ENCODE assay signal across 1 cellular context in the genomic region with DNA sequence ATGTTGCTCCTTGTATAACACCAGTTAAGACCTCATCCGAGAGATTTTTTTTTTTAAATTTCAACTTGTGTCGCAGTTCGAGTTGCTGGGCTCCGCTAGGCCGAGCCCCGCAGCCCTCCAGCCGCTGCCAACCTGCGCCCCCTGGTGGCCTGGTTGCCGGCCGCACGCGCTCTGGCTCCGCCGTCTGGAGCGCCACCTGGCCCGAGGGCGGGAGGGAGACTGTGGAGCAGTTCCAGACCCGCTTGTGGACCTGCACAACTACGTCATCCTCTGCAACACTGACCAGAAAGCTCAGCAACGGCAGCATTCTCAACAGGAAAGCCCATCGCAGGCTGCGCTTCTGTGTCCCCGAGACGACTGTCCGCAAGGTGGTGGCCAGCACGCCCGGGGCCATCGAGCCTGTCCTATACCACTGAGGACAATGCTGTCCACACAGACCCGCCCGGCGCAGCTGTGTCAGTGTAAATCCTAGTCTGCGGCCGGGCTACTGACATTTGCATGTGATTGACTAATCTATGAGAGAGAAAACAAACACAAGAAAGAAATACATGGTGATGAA.
TF ChIP-seq lines count a peak whose summit lies in the region.

No MANE protein-coding gene starts in this region.

TF ChIP-seq in HEK293, 187 proteins besides CTCF, POLR2A, EP300 and RAD21 (continued from another document and continues in another):
- TF ChIP-seq, protein P1, sequence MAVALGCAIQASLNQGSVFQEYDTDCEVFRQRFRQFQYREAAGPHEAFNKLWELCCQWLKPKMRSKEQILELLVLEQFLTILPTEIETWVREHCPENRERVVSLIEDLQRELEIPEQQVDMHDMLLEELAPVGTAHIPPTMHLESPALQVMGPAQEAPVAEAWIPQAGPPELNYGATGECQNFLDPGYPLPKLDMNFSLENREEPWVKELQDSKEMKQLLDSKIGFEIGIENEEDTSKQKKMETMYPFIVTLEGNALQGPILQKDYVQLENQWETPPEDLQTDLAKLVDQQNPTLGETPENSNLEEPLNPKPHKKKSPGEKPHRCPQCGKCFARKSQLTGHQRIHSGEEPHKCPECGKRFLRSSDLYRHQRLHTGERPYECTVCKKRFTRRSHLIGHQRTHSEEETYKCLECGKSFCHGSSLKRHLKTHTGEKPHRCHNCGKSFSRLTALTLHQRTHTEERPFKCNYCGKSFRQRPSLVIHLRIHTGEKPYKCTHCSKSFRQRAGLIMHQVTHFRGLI (tag by site-specific recombination; IDR thresholded peaks at IDR 0.05), result peak; percentile 46; the same call in 1 of the 2 replicates
- TF ChIP-seq ZNF561 (tag by site-specific recombination; IDR thresholded peaks at IDR 0.05; ENCODE audit: borderline replicate concordance) (no peak), PRDM1 (tag by site-specific recombination; IDR thresholded peaks at IDR 0.05) (no peak), ZNF510 (tag by site-specific recombination; IDR thresholded peaks at IDR 0.05; ENCODE audit: insufficient replicate concordance) (no peak), SP2 (tag by site-specific recombination; IDR thresholded peaks at IDR 0.05) (no peak), ZNF776 (tag by site-specific recombination; IDR thresholded peaks at IDR 0.05; ENCODE audit: borderline replicate concordance) (no peak), ZNF768 (tag by site-specific recombination; IDR thresholded peaks at IDR 0.05) (no peak), ZNF530 (tag by site-specific recombination; IDR thresholded peaks at IDR 0.05; ENCODE audit: low read depth) (no peak), ZNF830 (tag by site-specific recombination; IDR thresholded peaks at IDR 0.05; ENCODE audit: low read depth) (no peak), ZNF654 (tag by site-specific recombination; IDR thresholded peaks at IDR 0.05; ENCODE audit: low read depth) (peak; percentile 48), IKZF3 (tag by site-specific recombination; IDR thresholded peaks at IDR 0.05) (peak; percentile 75), ZNF501 (tag by site-specific recombination; IDR thresholded peaks at IDR 0.05) (peak; percentile 82), RBAK (tag by site-specific recombination; IDR thresholded peaks at IDR 0.05) (no peak), ZNF777 (tag by site-specific recombination; IDR thresholded peaks at IDR 0.05; ENCODE audit: borderline replicate concordance) (no peak; the same call in 1 of the 2 replicates), ZNF24 (tag by site-specific recombination; IDR thresholded peaks at IDR 0.05) (no peak), ZNF174 (tag by site-specific recombination; IDR thresholded peaks at IDR 0.05) (no peak), SP3 (tag by site-specific recombination; IDR thresholded peaks at IDR 0.05) (no peak), ZNF600 (tag by site-specific recombination; IDR thresholded peaks at IDR 0.05) (peak; percentile 97), ZBTB20 (tag by site-specific recombination; IDR thresholded peaks at IDR 0.05) (peak; percentile 26; the same call in 1 of the 2 replicates), ZNF292 (tag by site-specific recombination; IDR thresholded peaks at IDR 0.05; ENCODE audit: borderline replicate concordance, low read depth) (no peak), ZNF76 (tag by site-specific recombination; IDR thresholded peaks at IDR 0.05; ENCODE audit: borderline replicate concordance, low read depth) (peak; percentile 19; the same call in 1 of the 2 replicates), ZNF629 (tag by site-specific recombination; IDR thresholded peaks at IDR 0.05) (peak; percentile 88), ZNF626 (tag by site-specific recombination; IDR thresholded peaks at IDR 0.05) (no peak), HOXC10 (CRISPR knock-in tag; IDR thresholded peaks at IDR 0.05) (no peak), ZNF433 (tag by site-specific recombination; IDR thresholded peaks at IDR 0.05; ENCODE audit: low read depth) (no peak), ZNF302 (tag by site-specific recombination; IDR thresholded peaks at IDR 0.05; ENCODE audit: low read depth) (no peak), TRIM28 (IDR thresholded peaks at IDR 0.05; ENCODE audit: borderline replicate concordance, low read length) (no peak), ZNF2 (tag by site-specific recombination; IDR thresholded peaks at IDR 0.05) (peak; percentile 64; the same call in 1 of the 2 replicates), ZFHX2 (tag by site-specific recombination; conservative IDR thresholded peaks at IDR 0.05) (no peak), GLIS1 (tag by site-specific recombination; IDR thresholded peaks at IDR 0.05) (peak; percentile 28; the same call in 1 of the 2 replicates), ZNF221 (tag by site-specific recombination; IDR thresholded peaks at IDR 0.05; ENCODE audit: borderline replicate concordance) (no peak), TCF7L2 (IDR thresholded peaks at IDR 0.05; ENCODE audit: borderline replicate concordance, low read depth, low read length) (no peak), MZF1 (tag by site-specific recombination; IDR thresholded peaks at IDR 0.05; ENCODE audit: borderline replicate concordance) (no peak)
- TF ChIP-seq, protein P2, sequence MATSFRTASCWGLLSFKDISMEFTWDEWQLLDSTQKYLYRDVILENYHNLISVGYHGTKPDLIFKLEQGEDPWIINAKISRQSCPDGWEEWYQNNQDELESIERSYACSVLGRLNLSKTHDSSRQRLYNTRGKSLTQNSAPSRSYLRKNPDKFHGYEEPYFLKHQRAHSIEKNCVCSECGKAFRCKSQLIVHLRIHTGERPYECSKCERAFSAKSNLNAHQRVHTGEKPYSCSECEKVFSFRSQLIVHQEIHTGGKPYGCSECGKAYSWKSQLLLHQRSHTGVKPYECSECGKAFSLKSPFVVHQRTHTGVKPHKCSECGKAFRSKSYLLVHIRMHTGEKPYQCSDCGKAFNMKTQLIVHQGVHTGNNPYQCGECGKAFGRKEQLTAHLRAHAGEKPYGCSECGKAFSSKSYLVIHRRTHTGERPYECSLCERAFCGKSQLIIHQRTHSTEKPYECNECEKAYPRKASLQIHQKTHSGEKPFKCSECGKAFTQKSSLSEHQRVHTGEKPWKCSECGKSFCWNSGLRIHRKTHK (tag by site-specific recombination; IDR thresholded peaks at IDR 0.05), result no peak
- TF ChIP-seq, protein P3, sequence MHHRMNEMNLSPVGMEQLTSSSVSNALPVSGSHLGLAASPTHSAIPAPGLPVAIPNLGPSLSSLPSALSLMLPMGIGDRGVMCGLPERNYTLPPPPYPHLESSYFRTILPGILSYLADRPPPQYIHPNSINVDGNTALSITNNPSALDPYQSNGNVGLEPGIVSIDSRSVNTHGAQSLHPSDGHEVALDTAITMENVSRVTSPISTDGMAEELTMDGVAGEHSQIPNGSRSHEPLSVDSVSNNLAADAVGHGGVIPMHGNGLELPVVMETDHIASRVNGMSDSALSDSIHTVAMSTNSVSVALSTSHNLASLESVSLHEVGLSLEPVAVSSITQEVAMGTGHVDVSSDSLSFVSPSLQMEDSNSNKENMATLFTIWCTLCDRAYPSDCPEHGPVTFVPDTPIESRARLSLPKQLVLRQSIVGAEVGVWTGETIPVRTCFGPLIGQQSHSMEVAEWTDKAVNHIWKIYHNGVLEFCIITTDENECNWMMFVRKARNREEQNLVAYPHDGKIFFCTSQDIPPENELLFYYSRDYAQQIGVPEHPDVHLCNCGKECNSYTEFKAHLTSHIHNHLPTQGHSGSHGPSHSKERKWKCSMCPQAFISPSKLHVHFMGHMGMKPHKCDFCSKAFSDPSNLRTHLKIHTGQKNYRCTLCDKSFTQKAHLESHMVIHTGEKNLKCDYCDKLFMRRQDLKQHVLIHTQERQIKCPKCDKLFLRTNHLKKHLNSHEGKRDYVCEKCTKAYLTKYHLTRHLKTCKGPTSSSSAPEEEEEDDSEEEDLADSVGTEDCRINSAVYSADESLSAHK (tag by site-specific recombination; IDR thresholded peaks at IDR 0.05), result 0 out of 2 replicates have a peak, but pooled peaks have one; percentile 11
- TF ChIP-seq, protein P4, sequence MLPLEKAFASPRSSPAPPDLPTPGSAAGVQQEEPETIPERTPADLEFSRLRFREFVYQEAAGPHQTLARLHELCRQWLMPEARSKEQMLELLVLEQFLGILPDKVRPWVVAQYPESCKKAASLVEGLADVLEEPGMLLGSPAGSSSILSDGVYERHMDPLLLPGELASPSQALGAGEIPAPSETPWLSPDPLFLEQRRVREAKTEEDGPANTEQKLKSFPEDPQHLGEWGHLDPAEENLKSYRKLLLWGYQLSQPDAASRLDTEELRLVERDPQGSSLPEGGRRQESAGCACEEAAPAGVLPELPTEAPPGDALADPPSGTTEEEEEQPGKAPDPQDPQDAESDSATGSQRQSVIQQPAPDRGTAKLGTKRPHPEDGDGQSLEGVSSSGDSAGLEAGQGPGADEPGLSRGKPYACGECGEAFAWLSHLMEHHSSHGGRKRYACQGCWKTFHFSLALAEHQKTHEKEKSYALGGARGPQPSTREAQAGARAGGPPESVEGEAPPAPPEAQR (tag by site-specific recombination; IDR thresholded peaks at IDR 0.05), result no peak
- TF ChIP-seq, protein P5, sequence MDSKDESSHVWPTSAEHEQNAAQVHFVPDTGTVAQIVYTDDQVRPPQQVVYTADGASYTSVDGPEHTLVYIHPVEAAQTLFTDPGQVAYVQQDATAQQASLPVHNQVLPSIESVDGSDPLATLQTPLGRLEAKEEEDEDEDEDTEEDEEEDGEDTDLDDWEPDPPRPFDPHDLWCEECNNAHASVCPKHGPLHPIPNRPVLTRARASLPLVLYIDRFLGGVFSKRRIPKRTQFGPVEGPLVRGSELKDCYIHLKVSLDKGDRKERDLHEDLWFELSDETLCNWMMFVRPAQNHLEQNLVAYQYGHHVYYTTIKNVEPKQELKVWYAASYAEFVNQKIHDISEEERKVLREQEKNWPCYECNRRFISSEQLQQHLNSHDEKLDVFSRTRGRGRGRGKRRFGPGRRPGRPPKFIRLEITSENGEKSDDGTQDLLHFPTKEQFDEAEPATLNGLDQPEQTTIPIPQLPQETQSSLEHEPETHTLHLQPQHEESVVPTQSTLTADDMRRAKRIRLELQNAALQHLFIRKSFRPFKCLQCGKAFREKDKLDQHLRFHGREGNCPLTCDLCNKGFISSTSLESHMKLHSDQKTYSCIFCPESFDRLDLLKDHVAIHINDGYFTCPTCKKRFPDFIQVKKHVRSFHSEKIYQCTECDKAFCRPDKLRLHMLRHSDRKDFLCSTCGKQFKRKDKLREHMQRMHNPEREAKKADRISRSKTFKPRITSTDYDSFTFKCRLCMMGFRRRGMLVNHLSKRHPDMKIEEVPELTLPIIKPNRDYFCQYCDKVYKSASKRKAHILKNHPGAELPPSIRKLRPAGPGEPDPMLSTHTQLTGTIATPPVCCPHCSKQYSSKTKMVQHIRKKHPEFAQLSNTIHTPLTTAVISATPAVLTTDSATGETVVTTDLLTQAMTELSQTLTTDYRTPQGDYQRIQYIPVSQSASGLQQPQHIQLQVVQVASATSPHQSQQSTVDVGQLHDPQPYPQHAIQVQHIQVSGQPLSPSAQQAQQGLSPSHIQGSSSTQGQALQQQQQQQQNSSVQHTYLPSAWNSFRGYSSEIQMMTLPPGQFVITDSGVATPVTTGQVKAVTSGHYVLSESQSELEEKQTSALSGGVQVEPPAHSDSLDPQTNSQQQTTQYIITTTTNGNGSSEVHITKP (tag by site-specific recombination; IDR thresholded peaks at IDR 0.05), result 0 out of 2 replicates have a peak, but pooled peaks have one; percentile 37
- TF ChIP-seq, protein P6, sequence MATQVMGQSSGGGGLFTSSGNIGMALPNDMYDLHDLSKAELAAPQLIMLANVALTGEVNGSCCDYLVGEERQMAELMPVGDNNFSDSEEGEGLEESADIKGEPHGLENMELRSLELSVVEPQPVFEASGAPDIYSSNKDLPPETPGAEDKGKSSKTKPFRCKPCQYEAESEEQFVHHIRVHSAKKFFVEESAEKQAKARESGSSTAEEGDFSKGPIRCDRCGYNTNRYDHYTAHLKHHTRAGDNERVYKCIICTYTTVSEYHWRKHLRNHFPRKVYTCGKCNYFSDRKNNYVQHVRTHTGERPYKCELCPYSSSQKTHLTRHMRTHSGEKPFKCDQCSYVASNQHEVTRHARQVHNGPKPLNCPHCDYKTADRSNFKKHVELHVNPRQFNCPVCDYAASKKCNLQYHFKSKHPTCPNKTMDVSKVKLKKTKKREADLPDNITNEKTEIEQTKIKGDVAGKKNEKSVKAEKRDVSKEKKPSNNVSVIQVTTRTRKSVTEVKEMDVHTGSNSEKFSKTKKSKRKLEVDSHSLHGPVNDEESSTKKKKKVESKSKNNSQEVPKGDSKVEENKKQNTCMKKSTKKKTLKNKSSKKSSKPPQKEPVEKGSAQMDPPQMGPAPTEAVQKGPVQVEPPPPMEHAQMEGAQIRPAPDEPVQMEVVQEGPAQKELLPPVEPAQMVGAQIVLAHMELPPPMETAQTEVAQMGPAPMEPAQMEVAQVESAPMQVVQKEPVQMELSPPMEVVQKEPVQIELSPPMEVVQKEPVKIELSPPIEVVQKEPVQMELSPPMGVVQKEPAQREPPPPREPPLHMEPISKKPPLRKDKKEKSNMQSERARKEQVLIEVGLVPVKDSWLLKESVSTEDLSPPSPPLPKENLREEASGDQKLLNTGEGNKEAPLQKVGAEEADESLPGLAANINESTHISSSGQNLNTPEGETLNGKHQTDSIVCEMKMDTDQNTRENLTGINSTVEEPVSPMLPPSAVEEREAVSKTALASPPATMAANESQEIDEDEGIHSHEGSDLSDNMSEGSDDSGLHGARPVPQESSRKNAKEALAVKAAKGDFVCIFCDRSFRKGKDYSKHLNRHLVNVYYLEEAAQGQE (tag by site-specific recombination; IDR thresholded peaks at IDR 0.05), result peak; percentile 25; the same call in 1 of the 2 replicates
- TF ChIP-seq, protein P7, sequence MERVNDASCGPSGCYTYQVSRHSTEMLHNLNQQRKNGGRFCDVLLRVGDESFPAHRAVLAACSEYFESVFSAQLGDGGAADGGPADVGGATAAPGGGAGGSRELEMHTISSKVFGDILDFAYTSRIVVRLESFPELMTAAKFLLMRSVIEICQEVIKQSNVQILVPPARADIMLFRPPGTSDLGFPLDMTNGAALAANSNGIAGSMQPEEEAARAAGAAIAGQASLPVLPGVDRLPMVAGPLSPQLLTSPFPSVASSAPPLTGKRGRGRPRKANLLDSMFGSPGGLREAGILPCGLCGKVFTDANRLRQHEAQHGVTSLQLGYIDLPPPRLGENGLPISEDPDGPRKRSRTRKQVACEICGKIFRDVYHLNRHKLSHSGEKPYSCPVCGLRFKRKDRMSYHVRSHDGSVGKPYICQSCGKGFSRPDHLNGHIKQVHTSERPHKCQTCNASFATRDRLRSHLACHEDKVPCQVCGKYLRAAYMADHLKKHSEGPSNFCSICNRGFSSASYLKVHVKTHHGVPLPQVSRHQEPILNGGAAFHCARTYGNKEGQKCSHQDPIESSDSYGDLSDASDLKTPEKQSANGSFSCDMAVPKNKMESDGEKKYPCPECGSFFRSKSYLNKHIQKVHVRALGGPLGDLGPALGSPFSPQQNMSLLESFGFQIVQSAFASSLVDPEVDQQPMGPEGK (tag by site-specific recombination; IDR thresholded peaks at IDR 0.05), result 0 out of 2 replicates have a peak, but pooled peaks have one; percentile 13
- TF ChIP-seq, protein P8, sequence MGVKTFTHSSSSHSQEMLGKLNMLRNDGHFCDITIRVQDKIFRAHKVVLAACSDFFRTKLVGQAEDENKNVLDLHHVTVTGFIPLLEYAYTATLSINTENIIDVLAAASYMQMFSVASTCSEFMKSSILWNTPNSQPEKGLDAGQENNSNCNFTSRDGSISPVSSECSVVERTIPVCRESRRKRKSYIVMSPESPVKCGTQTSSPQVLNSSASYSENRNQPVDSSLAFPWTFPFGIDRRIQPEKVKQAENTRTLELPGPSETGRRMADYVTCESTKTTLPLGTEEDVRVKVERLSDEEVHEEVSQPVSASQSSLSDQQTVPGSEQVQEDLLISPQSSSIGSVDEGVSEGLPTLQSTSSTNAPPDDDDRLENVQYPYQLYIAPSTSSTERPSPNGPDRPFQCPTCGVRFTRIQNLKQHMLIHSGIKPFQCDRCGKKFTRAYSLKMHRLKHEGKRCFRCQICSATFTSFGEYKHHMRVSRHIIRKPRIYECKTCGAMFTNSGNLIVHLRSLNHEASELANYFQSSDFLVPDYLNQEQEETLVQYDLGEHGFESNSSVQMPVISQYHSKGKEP (tag by site-specific recombination; IDR thresholded peaks at IDR 0.05), result no peak
